In the genomic region with DNA sequence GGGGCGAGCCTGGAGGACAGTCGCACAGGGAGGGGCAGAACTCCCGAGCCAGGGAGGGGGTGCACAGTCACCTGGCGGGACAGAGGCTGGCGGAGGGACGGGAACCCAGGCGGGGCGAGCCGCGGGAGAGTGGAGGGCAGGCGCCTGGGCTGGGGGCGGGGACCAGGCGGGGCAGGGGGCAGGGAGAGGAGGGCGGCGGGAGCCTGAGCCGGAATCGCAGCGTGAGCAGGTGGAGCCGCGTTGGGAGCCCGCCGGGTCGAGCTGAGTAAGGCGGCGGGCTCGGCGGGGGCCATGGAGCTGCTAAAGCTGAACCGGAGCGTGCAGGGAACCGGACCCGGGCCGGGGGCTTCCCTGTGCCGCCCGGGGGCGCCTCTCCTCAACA, we compare ENCODE assay signal across 8 cellular contexts. TPM values are rescaled to one million over a fixed set of nuclear protein-coding genes. Genes with fewer than 3 reads are reported as not detected.
DNase-seq lines count a peak whose midpoint lies in the region; ATAC-seq and TF ChIP-seq lines count a peak whose summit lies in the region.

A gene (plus strand): TSS at position 201 of the 382 bp plus-strand sequence. CDS start 91 bp downstream, at position 292.

- TF ChIP-seq EP300 in ovary (IDR thresholded peaks at IDR 0.05), result no peak

- WGBS in HUES64, result under 1% methylated on average over 35 of the region's 35 CpGs
- WGBS in ovary, 3 donors, result 0 to 2% (median 1%) methylated on average over 33 to 35 of the region's 35 CpGs

- intact Hi-C loops in activated CD4-positive, alpha-beta T cell treated with anti-CD3 and anti-CD28 coated beads, Interleukin-2, amount 10 ng/mL, durations not matched to agents 24 days and 14 days (cut with micrococcal nuclease), result no loop called here
- intact Hi-C loops in ovary (cut with DNase I), result loop anchor here in 2 of 4 donors (10.0 kb wide), 2 partner anchors 95 to 105 kb away; no protein-coding TSS in a partner anchor

- H3K9ac ChIP-seq in HUES64 (ENCODE audit: low read depth, low read length) (no peak within 1 kb of the TSS; the same call in 1 of the 2 replicates), fibroblast of lung (ENCODE audit: insufficient read depth, low read length) (no peak within 1 kb of the TSS)

- H3K4me1 ChIP-seq in HUES64 (ENCODE audit: insufficient read depth, low read length) (peaks cover 12% of the 10 kb centered on the region), fibroblast of lung (ENCODE audit: control insufficient read depth, extremely low read depth, insufficient read depth, low read length) (no peaks in the 10 kb centered on the region), ovary (ENCODE audit: insufficient read depth) (no peaks in the 10 kb centered on the region)

- peak; percentile 66 for DNase-seq in activated CD4-positive, alpha-beta T cell treated with anti-CD3 and anti-CD28 coated beads, Interleukin-2, amount 10 ng/mL, durations not matched to agents 24 days and 14 days
- DNase-seq in fibroblast of lung (ENCODE audit: low read depth in 2 of 2), result no peak
- DNase-seq in ovary, result peak in 2 of 5 donors; percentile 28 to 50
- no peak for DNase-seq in amniotic stem cell (lab: John Stamatoyannopoulos, UW)
- DNase-seq in HCEC 1CT, result no peak

- H3K27ac ChIP-seq in HUES64 (ENCODE audit: low read depth, low read length), result no peak within 1 kb of the TSS
- H3K27ac ChIP-seq in fibroblast of lung (ENCODE audit: insufficient read depth, low read length), result no peak within 1 kb of the TSS
- no peak within 1 kb of the TSS for H3K27ac ChIP-seq in ovary

- peak within 1 kb of the TSS; percentile 14 for H2AFZ ChIP-seq in fibroblast of lung (ENCODE audit: low read length)

- H3K4me2 ChIP-seq in fibroblast of lung (ENCODE audit: extremely low read depth, insufficient read depth, low read length), result peak within 1 kb of the TSS; percentile 19

- H3K9me3 ChIP-seq in HUES64 (ENCODE audit: insufficient read depth, low read depth, low read length) (no peaks in the 10 kb centered on the region), fibroblast of lung (ENCODE audit: control insufficient read depth, insufficient read depth, low read depth, low read length) (no peaks in the 10 kb centered on the region), ovary (no peaks in the 10 kb centered on the region)

- ATAC-seq in GM21526 (IDR thresholded peaks at IDR 0.05; ENCODE audit: low FRiP score, unreplicated experiment) (no peak), HG03354 (IDR thresholded peaks at IDR 0.05; ENCODE audit: poor library complexity, severe bottlenecking, unreplicated experiment) (no peak)

- no peak within 1 kb of the TSS for H3K27ac Mint-ChIP-seq in activated CD4-positive, alpha-beta T cell treated with anti-CD3 and anti-CD28 coated beads, Interleukin-2, amount 10 ng/mL, durations not matched to agents 24 days and 14 days

- no peaks in the 10 kb centered on the region for H3K9me3 Mint-ChIP-seq in activated CD4-positive, alpha-beta T cell treated with anti-CD3 and anti-CD28 coated beads, Interleukin-2, amount 10 ng/mL, durations not matched to agents 24 days and 14 days

- H3K27me3 ChIP-seq in HUES64 (ENCODE audit: insufficient read depth, low read length), result peaks cover 93% of the 10 kb centered on the region
- H3K27me3 ChIP-seq in fibroblast of lung (ENCODE audit: control insufficient read depth, insufficient read depth, low read length), result peaks cover 36% of the 10 kb centered on the region
- H3K27me3 ChIP-seq in ovary, result no peaks in the 10 kb centered on the region

- TF ChIP-seq POLR2A in ovary (IDR thresholded peaks at IDR 0.05), result no peak

- no peaks in the 10 kb centered on the region for H4K20me1 ChIP-seq in fibroblast of lung (ENCODE audit: control insufficient read depth, extremely low read depth, insufficient read depth, low read length)

- peaks cover 11% of the 10 kb centered on the region for H3K27me3 Mint-ChIP-seq in activated CD4-positive, alpha-beta T cell treated with anti-CD3 and anti-CD28 coated beads, Interleukin-2, amount 10 ng/mL, durations not matched to agents 24 days and 14 days

- H3K79me2 ChIP-seq in fibroblast of lung (ENCODE audit: control insufficient read depth, insufficient read depth, low read length), result no peaks in the 10 kb centered on the region

- no peaks in the 10 kb centered on the region for H3K4me1 Mint-ChIP-seq in activated CD4-positive, alpha-beta T cell treated with anti-CD3 and anti-CD28 coated beads, Interleukin-2, amount 10 ng/mL, durations not matched to agents 24 days and 14 days

- H3K4me3 Mint-ChIP-seq in activated CD4-positive, alpha-beta T cell treated with anti-CD3 and anti-CD28 coated beads, Interleukin-2, amount 10 ng/mL, durations not matched to agents 24 days and 14 days, result peak within 1 kb of the TSS; percentile 55

- TF ChIP-seq CTCF in fibroblast of lung (conservative IDR thresholded peaks at IDR 0.05 in 1 of 2, IDR thresholded peaks at IDR 0.05 in 1 of 2; ENCODE audit: low read depth in 1 of 2, low read length in 2 of 2) (no peak), ovary (IDR thresholded peaks at IDR 0.05) (no peak)

- H3K4me3 ChIP-seq in HUES64 (ENCODE audit: low read length) (peak within 1 kb of the TSS; percentile 55), fibroblast of lung (replicated peaks in 1 of 4; ENCODE audit: control extremely low read depth in 1 of 4, insufficient read depth in 1 of 4, low read depth in 3 of 4, low read length in 4 of 4) (peak within 1 kb of the TSS in 2 of 4 experiments; percentile 14 to 34), ovary (peak within 1 kb of the TSS; percentile 25)

- no peaks in the 10 kb centered on the region for H3K36me3 Mint-ChIP-seq in activated CD4-positive, alpha-beta T cell treated with anti-CD3 and anti-CD28 coated beads, Interleukin-2, amount 10 ng/mL, durations not matched to agents 24 days and 14 days (ENCODE audit: low read depth)

- no peaks in the 10 kb centered on the region for H3K36me3 ChIP-seq in HUES64 (ENCODE audit: insufficient read depth, low read length)
- no peaks in the 10 kb centered on the region for H3K36me3 ChIP-seq in fibroblast of lung (ENCODE audit: control insufficient read depth, insufficient read depth, low read length)
- no peaks in the 10 kb centered on the region for H3K36me3 ChIP-seq in ovary

RNA-seq across cellular contexts. Expression of the gene that starts here (rescaled TPM):
- 14.2 TPM for polyA plus RNA-seq in HUES64 (2013, experiment 1 of 2)
- polyA plus RNA-seq in HUES64 (2013, experiment 2 of 2), result 11.9 TPM
- total RNA-seq in activated CD4-positive, alpha-beta T cell treated with anti-CD3 and anti-CD28 coated beads, Interleukin-2, amount 10 ng/mL, durations not matched to agents 24 days and 14 days, result not detected in 2 replicates
- total RNA-seq in fibroblast of lung, result not detected in 2 replicates
- not detected in 2 replicates for polyA plus RNA-seq in fibroblast of lung
- not detected in 2 replicates for polyA plus RNA-seq in fibroblast of lung (2012)
- not detected in 2 replicates for polyA minus RNA-seq in fibroblast of lung (ENCODE audit: low replicate concordance)
- 1 to 10 TPM in 1 of 7 donors, under 1 TPM in 2, not detected in 4; 0.42 to 4.3 (median 0.80) TPM for total RNA-seq in ovary
- 1 to 10 TPM in 1 of 2 donors, under 1 TPM in 1; 0.35 to 8.1 TPM for polyA plus RNA-seq in ovary

Comparison
In these comparisons a context has a peak if more than half of its experiments do, and no peak if none do; other contexts are left out.
1. Peak in DNase-seq in activated CD4-positive, alpha-beta T cell treated with anti-CD3 and anti-CD28 coated beads, Interleukin-2, amount 10 ng/mL, durations not matched to agents 24 days and 14 days; RNA of the gene not detected or under 1 TPM.